ENCODE assay signal across 1 cellular context in genomic region chr6:53410508-53411258, GRCh38.
TF ChIP-seq lines count a peak whose summit lies in the region.

No MANE protein-coding gene starts in this region.

TF ChIP-seq in HepG2, 621 proteins besides CTCF, POLR2A, EP300 and RAD21 (continued from another document):
- TF ChIP-seq ZNF180 (CRISPR knock-in tag; IDR thresholded peaks at IDR 0.05; ENCODE audit: borderline replicate concordance, low read depth) (no peak), PRDM15 (CRISPR knock-in tag; IDR thresholded peaks at IDR 0.05) (no peak), BHLHE40 (IDR thresholded peaks at IDR 0.05; ENCODE audit: low read length) (no peak), ZNF749 (CRISPR knock-in tag; IDR thresholded peaks at IDR 0.05; ENCODE audit: borderline replicate concordance) (no peak), ZNF142 (CRISPR knock-in tag; IDR thresholded peaks at IDR 0.05) (no peak), ELF3 (CRISPR knock-in tag; IDR thresholded peaks at IDR 0.05) (no peak; the same call in 1 of the 2 replicates), GABPB1 (CRISPR knock-in tag; IDR thresholded peaks at IDR 0.05) (no peak), FOXO4 (CRISPR knock-in tag; conservative IDR thresholded peaks at IDR 0.05) (0 out of 2 replicates have a peak, but pooled peaks have one; percentile 23), ZNF446 (CRISPR knock-in tag; IDR thresholded peaks at IDR 0.05) (no peak), MAFK (conservative IDR thresholded peaks at IDR 0.05 in 1 of 2, IDR thresholded peaks at IDR 0.05 in 1 of 2; ENCODE audit: low read length in 2 of 2) (no peak), POLR2AphosphoS5 (IDR thresholded peaks at IDR 0.05; ENCODE audit: low read depth, low read length) (no peak), MYC (CRISPR knock-in tag; IDR thresholded peaks at IDR 0.05; ENCODE audit: borderline replicate concordance) (peak; percentile 91; the same call in 1 of the 2 replicates), KDM4B (CRISPR knock-in tag; IDR thresholded peaks at IDR 0.05) (no peak), ZNF276 (CRISPR knock-in tag; IDR thresholded peaks at IDR 0.05; ENCODE audit: low read depth) (no peak), THAP11 (CRISPR knock-in tag; IDR thresholded peaks at IDR 0.05) (peak; percentile 42; the same call in 1 of the 2 replicates)
